In the genomic region with DNA sequence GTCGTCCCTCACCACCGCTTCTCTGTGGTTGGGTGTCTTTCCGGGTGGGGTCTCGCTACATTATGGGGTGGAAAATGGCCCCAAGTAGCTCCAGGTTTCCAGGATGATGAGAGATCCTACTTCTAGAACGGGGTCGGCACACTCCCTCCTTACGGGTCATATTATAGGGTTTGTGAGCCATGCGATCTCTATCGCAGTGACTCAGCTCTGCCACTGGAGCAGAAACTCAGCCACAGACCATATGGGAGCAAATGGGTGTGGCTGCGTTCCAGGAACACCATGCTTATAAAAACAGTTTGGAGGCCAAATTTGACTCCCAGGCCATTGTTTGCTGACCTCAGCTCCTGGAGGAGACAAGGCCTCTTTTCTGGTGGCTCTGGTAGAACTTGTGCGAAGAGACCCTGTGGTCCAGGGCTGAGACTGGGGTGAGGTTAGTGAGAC, we compare ENCODE assay signal across 8 cellular contexts.
A peak's percentile ranks its signal among the peaks of the same experiment; 100 is the strongest.
DNase-seq lines count a peak whose midpoint lies in the region; ATAC-seq, FAIRE-seq and TF ChIP-seq lines count a peak whose summit lies in the region.
"Not testable (repeated sequence)": the region's sequence is repeated elsewhere in the genome, so short reads cannot be mapped to it uniquely, and the experiment has no call there.

No MANE protein-coding gene starts in this region.

- peaks cover 11% of the 10 kb centered on the region for H3K4me1 ChIP-seq in keratinocyte (ENCODE audit: control insufficient read depth, extremely low read depth, insufficient read depth, low read length)

- H3K27me3 ChIP-seq in keratinocyte (ENCODE audit: control insufficient read depth, extremely low read depth, insufficient read depth, low read length) = not testable (repeated sequence)

- ATAC-seq in activated B cell treated with CpG ODN at 0.5 μM for 24 hours (ENCODE audit: low read depth) = not testable (repeated sequence)

- not testable (repeated sequence) for FAIRE-seq in keratinocyte (lab: Jason Lieb, UNC)

- not testable (repeated sequence) for H3K9me3 ChIP-seq in keratinocyte (ENCODE audit: control insufficient read depth, low read depth, low read length)

- H3K27me3 Mint-ChIP-seq in activated B cell treated with CpG ODN at 0.5 μM for 24 hours = not testable (repeated sequence)

- DNase-seq in AG08396 (ENCODE audit: low spot score) (peak; percentile 34), GDM1 (lab: John Stamatoyannopoulos, UW) (peak; percentile 12), LoVo (ENCODE audit: low spot score) (peak; percentile 78), NCI-H82 (lab: John Stamatoyannopoulos, UW) (peak; percentile 91), erythroblast (lab: John Stamatoyannopoulos, UW) (peak; percentile 81 to 85), renal cortical epithelial cell (ENCODE audit: low read depth) (peak; percentile 87)
- not testable (repeated sequence) for DNase-seq in activated B cell treated with CpG ODN at 0.5 μM for 24 hours; keratinocyte (ENCODE audit: low read depth, low spot score)

- not testable (repeated sequence) for H2AFZ ChIP-seq in keratinocyte (ENCODE audit: control insufficient read depth, low read length)

- H3K4me1 Mint-ChIP-seq in activated B cell treated with CpG ODN at 0.5 μM for 24 hours = peaks cover 72% of the 10 kb centered on the region

- peak overlapping the region; percentile 24 for H3K4me3 Mint-ChIP-seq in activated B cell treated with CpG ODN at 0.5 μM for 24 hours

- H3K79me2 ChIP-seq in keratinocyte (ENCODE audit: control insufficient read depth, insufficient read depth, low read length) = peaks cover 37% of the 10 kb centered on the region

- not testable (repeated sequence) for H3K9ac ChIP-seq in keratinocyte (ENCODE audit: control insufficient read depth, extremely low read depth, insufficient read depth, low read length)

- intact Hi-C loops in activated B cell treated with CpG ODN at 0.5 μM for 24 hours (cut with micrococcal nuclease) = not testable (repeated sequence)

- CTCF ChIA-PET in activated B cell treated with CpG ODN at 0.5 μM for 24 hours (lab: Charles Lee) = not testable (repeated sequence)

- H3K9me3 Mint-ChIP-seq in activated B cell treated with CpG ODN at 0.5 μM for 24 hours = not testable (repeated sequence)

- H3K27ac ChIP-seq in keratinocyte (ENCODE audit: control insufficient read depth, insufficient read depth, low read length) = peak overlapping the region; percentile 61

- H3K36me3 ChIP-seq in keratinocyte (ENCODE audit: control insufficient read depth in 2 of 2, extremely low read depth in 1 of 2, insufficient read depth in 2 of 2, low read length in 2 of 2) = not testable (repeated sequence)

- not testable (repeated sequence) for TF ChIP-seq CTCF in activated B cell treated with CpG ODN at 0.5 μM for 24 hours (IDR thresholded peaks at IDR 0.05); keratinocyte (optimal IDR thresholded peaks at IDR 0.05 in 1 of 3, IDR thresholded peaks at IDR 0.05 in 1 of 3, conservative IDR thresholded peaks at IDR 0.05 in 1 of 3; ENCODE audit: extremely low read depth in 1 of 3, insufficient read depth in 2 of 3, low read length in 3 of 3)

- not testable (repeated sequence) for H3K4me3 ChIP-seq in keratinocyte (ENCODE audit: control insufficient read depth in 2 of 3, extremely low read depth in 1 of 3, insufficient read depth in 2 of 3, low read depth in 1 of 3, low read length in 3 of 3)

- H3K4me2 ChIP-seq in keratinocyte (ENCODE audit: control insufficient read depth, extremely low read depth, insufficient read depth, low read depth, low read length) = peak overlapping the region; percentile 60

- POLR2A ChIA-PET in activated B cell treated with CpG ODN at 0.5 μM for 24 hours (lab: Charles Lee) = not testable (repeated sequence)

- H3K9me1 ChIP-seq in keratinocyte (ENCODE audit: control insufficient read depth, extremely low read depth, insufficient read depth, low read length) = not testable (repeated sequence)

- H3K27ac Mint-ChIP-seq in activated B cell treated with CpG ODN at 0.5 μM for 24 hours = peak overlapping the region; percentile 97

- H3K36me3 Mint-ChIP-seq in activated B cell treated with CpG ODN at 0.5 μM for 24 hours (ENCODE audit: low read depth) = peaks cover 25% of the 10 kb centered on the region

- not testable (repeated sequence) for H4K20me1 ChIP-seq in keratinocyte (ENCODE audit: control insufficient read depth, extremely low read depth, insufficient read depth, low read length)

- TF ChIP-seq POLR2A in erythroblast (IDR thresholded peaks at IDR 0.05; ENCODE audit: low read length) = not testable (repeated sequence)

- dilution Hi-C loops in keratinocyte (cut with MboI; ENCODE audit: extremely low pct_ligation_motif_present, low sequenced_read_pairs) = not testable (repeated sequence)
